ENCODE assay signal across 19 cellular contexts in the genomic region with DNA sequence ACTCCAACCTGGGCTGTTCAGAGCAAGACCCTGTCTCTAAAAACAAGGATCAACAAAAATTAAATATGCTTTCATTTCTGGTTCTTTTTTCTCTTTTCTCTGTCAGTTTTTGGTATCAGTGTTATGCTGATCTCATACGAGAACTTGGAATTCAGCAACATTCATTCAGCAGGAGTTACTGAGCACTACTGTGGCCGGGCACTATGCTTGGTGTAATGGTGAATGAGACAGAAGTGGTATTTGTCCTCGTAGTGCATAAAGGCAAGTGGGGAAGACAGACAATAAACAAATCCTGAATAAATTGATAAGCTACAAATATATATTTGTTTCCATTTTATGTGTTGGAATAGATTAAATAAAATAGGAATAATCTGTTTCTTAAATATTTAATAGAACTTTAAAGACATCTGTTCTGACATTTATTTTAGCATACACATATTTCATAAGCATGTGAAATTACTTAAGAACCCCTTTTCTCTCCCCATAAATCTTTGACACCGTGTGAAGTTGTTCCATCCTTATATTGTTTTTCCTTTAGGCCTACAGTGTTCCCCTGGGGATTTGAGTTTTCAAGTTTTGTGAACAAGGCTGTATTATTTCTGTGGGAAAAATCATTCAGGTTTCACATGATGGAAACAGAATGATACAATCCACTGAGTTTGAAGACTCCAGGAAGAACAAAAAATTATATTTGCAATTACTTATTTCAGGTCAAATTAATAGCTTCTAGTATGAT. TPM values are rescaled to one million over a fixed set of nuclear protein-coding genes. Genes with fewer than 3 reads are reported as not detected.
DNase-seq lines count a peak whose midpoint lies in the region; ATAC-seq, FAIRE-seq and TF ChIP-seq lines count a peak whose summit lies in the region.
"Had no signal": no experiment of that assay in that cellular context is flagged by ENCODE, and none has a peak within 500 bp of the region (broad histone marks: within the 10 kb centered on the region; RNA-seq: fewer than 3 reads in every experiment).

No MANE protein-coding gene starts in this region.

- H3K4me3 Mint-ChIP-seq in nephron progenitor cell: no peak overlapping the region
- H3K4me3 Mint-ChIP-seq: activated naive CD8-positive, alpha-beta T cell treated with anti-CD3 and anti-CD28 coated beads, Interleukin-2, amount 10 ng/mL, durations not matched to agents 7 days and 5 days; nephron had no signal

- H3K9me1 ChIP-seq in endothelial cell of umbilical vein (replicated peaks; ENCODE audit: control insufficient read depth, extremely low read depth, insufficient read depth, low read length): no peaks in the 10 kb centered on the region

- CTCF ChIA-PET in PC-9 (lab: Charles Lee) (no interaction called here), endothelial cell of umbilical vein (lab: Charles Lee) (interaction anchor here (1.4 kb wide), 1 partner anchor 12 kb away, joined by 4 read pairs; no protein-coding TSS in a partner anchor)

- H3K27ac Mint-ChIP-seq in nephron progenitor cell: peak overlapping the region; percentile 23
- H3K27ac Mint-ChIP-seq: activated naive CD8-positive, alpha-beta T cell treated with anti-CD3 and anti-CD28 coated beads, Interleukin-2, amount 10 ng/mL, durations not matched to agents 7 days and 5 days had no signal

- peaks cover 3% of the 10 kb centered on the region for H4K20me1 ChIP-seq in PC-9 (ENCODE audit: insufficient read depth)
- H4K20me1 ChIP-seq in endothelial cell of umbilical vein (replicated peaks; ENCODE audit: control insufficient read depth, extremely low read depth, insufficient read depth, low read length): peaks cover 7% of the 10 kb centered on the region

- H3F3A ChIP-seq in PC-9 (ENCODE audit: insufficient read depth, low read depth): peaks cover 9% of the 10 kb centered on the region

- H3K4me1 Mint-ChIP-seq in nephron progenitor cell: peaks cover 8% of the 10 kb centered on the region

- H3K4me2 ChIP-seq in PC-9 (peak overlapping the region; percentile 38), endothelial cell of umbilical vein (ENCODE audit: insufficient read depth, low read length) (no peak overlapping the region)

- DNase-seq in AG10803 (ENCODE audit: low read depth): peak; percentile 43
- no peak for DNase-seq in PC-9
- DNase-seq in endothelial cell of umbilical vein (ENCODE audit: low read depth, low spot score): no peak
- no peak for DNase-seq in nephron progenitor cell
- DNase-seq in NCI-H774 (lab: John Stamatoyannopoulos, UW): no peak
- DNase-seq in H7: no peak
- DNase-seq in activated T-cell treated with anti-CD3 and anti-CD28 coated beads, Interleukin-2, amount 50 U/mL, for 48 hours: no peak
- DNase-seq: activated CD4-positive, alpha-beta T cell treated with anti-CD3 and anti-CD28 coated beads for 4 hours; activated naive CD8-positive, alpha-beta T cell treated with anti-CD3 and anti-CD28 coated beads, Interleukin-2, amount 10 ng/mL, durations not matched to agents 7 days and 5 days; activated T-cell treated with anti-CD3 and anti-CD28 coated beads, Interleukin-2, amount 50 U/mL, for 1 hour; MG63; NCI-H2029 treated with DMSO at 0.1 percent for 48 hours; RPMI8226; stimulated activated CD4-positive, alpha-beta T cell treated with anti-CD3 and anti-CD28 coated beads, Interleukin-4, amount 100 ng/mL, for 24 hours had no signal

- dilution Hi-C loops in endothelial cell of umbilical vein (cut with MboI; ENCODE audit: extremely low pct_ligation_motif_present, low sequenced_read_pairs): no loop called here

- H3K27me3 ChIP-seq in PC-9 (ENCODE audit: insufficient read depth, low read depth) (no peaks in the 10 kb centered on the region), endothelial cell of umbilical vein (ENCODE audit: control insufficient read depth in 2 of 2, insufficient read depth in 2 of 2, low read length in 2 of 2) (no peaks in the 10 kb centered on the region), H7 (ENCODE audit: control insufficient read depth, insufficient read depth, low read length) (no peaks in the 10 kb centered on the region)
- H3K27me3 ChIP-seq: cardiac muscle cell, MG63 had no signal

- H3K79me2 ChIP-seq in PC-9 (ENCODE audit: low read depth): peaks cover 90% of the 10 kb centered on the region
- H3K79me2 ChIP-seq in endothelial cell of umbilical vein (ENCODE audit: control insufficient read depth, insufficient read depth, low read length): peaks cover 78% of the 10 kb centered on the region

- no peak for ATAC-seq in HG03175 (IDR thresholded peaks at IDR 0.05; ENCODE audit: unreplicated experiment)
- ATAC-seq: left lobe of liver had no signal

- H3K9me3 ChIP-seq in PC-9 (ENCODE audit: insufficient read depth, low read depth) (no peaks in the 10 kb centered on the region), endothelial cell of umbilical vein (replicated peaks; ENCODE audit: control insufficient read depth, insufficient read depth, low read length) (no peaks in the 10 kb centered on the region)
- H3K9me3 ChIP-seq: MG63 had no signal

- peaks cover 12% of the 10 kb centered on the region for H3K9me3 Mint-ChIP-seq in nephron progenitor cell
- H3K9me3 Mint-ChIP-seq: activated naive CD8-positive, alpha-beta T cell treated with anti-CD3 and anti-CD28 coated beads, Interleukin-2, amount 10 ng/mL, durations not matched to agents 7 days and 5 days; nephron had no signal

- no peak for TF ChIP-seq POLR2A in endothelial cell of umbilical vein (IDR thresholded peaks at IDR 0.05; ENCODE audit: low read depth, low read length)

- H3K36me3 ChIP-seq in PC-9 (ENCODE audit: low read depth) (no peaks in the 10 kb centered on the region), endothelial cell of umbilical vein (ENCODE audit: control insufficient read depth in 2 of 2, extremely low read depth in 1 of 2, insufficient read depth in 2 of 2, low read length in 2 of 2) (peaks cover 0 to 4% of the 10 kb centered on the region in 2 experiments), H7 (replicated peaks; ENCODE audit: control insufficient read depth, insufficient read depth, low read length) (no peaks in the 10 kb centered on the region)
- H3K36me3 ChIP-seq: cardiac muscle cell, MG63 had no signal

- no peak for TF ChIP-seq CTCF in AG10803 (conservative IDR thresholded peaks at IDR 0.05; ENCODE audit: low read length)
- no peak for TF ChIP-seq CTCF in PC-9 (conservative IDR thresholded peaks at IDR 0.05)
- TF ChIP-seq CTCF in endothelial cell of umbilical vein (IDR thresholded peaks at IDR 0.05; ENCODE audit: extremely low read depth in 1 of 2, insufficient read depth in 1 of 2, low read depth in 1 of 2, low read length in 2 of 2): no peak
- no peak for TF ChIP-seq CTCF in nephron progenitor cell (IDR thresholded peaks at IDR 0.05)

- H3K4me3 ChIP-seq in AG10803 (ENCODE audit: low read length): no peak overlapping the region
- no peak overlapping the region for H3K4me3 ChIP-seq in PC-9
- H3K4me3 ChIP-seq in endothelial cell of umbilical vein (replicated peaks in 1 of 3; ENCODE audit: insufficient read depth in 1 of 3, low read depth in 1 of 3, low read length in 3 of 3): no peak overlapping the region
- H3K4me3 ChIP-seq in H7 (ENCODE audit: insufficient read depth, low read depth, low read length): no peak overlapping the region
- H3K4me3 ChIP-seq: cardiac muscle cell, MG63 had no signal

- no peaks in the 10 kb centered on the region for H3K9me2 ChIP-seq in PC-9 (ENCODE audit: insufficient read depth)

- intact Hi-C loops in PC-9 (cut with micrococcal nuclease; ENCODE audit: unreplicated experiment) (no loop called here), endothelial cell of umbilical vein (cut with micrococcal nuclease) (no loop called here)

- H3K27ac ChIP-seq in PC-9: peak overlapping the region; percentile 51
- H3K27ac ChIP-seq in endothelial cell of umbilical vein (ENCODE audit: insufficient read depth, low read depth, low read length): no peak overlapping the region
- H3K27ac ChIP-seq: cardiac muscle cell had no signal

- H2AFZ ChIP-seq in PC-9 (no peak overlapping the region), endothelial cell of umbilical vein (ENCODE audit: low read depth, low read length) (no peak overlapping the region)

- no peaks in the 10 kb centered on the region for H3K27me3 Mint-ChIP-seq in nephron progenitor cell (ENCODE audit: low read depth, poor library complexity)
- H3K27me3 Mint-ChIP-seq: activated naive CD8-positive, alpha-beta T cell treated with anti-CD3 and anti-CD28 coated beads, Interleukin-2, amount 10 ng/mL, durations not matched to agents 7 days and 5 days had no signal

- POLR2A ChIA-PET in PC-9 (lab: Charles Lee; ENCODE audit: unreplicated experiment) (no interaction called here), endothelial cell of umbilical vein (lab: Charles Lee) (no interaction called here)

- H3K4me1 ChIP-seq in PC-9 (replicated peaks; ENCODE audit: insufficient read depth) (peaks cover 22% of the 10 kb centered on the region), endothelial cell of umbilical vein (ENCODE audit: control insufficient read depth, extremely low read depth, insufficient read depth, low read length) (no peaks in the 10 kb centered on the region)

- FAIRE-seq in endothelial cell of umbilical vein (lab: Jason Lieb, UNC): peak; percentile 38
- FAIRE-seq: GM18507 had no signal

- H3K36me3 Mint-ChIP-seq in nephron progenitor cell (ENCODE audit: low read depth): peaks cover 32% of the 10 kb centered on the region

- no TSS peak for BruUV-seq in PC-9 (replicated peaks; lab: Mats Ljungman, UMichigan)
- BruUV-seq in endothelial cell of umbilical vein (replicated peaks; lab: Mats Ljungman, UMichigan): no TSS peak

- H3K9ac ChIP-seq in endothelial cell of umbilical vein (replicated peaks; ENCODE audit: extremely low read depth, insufficient read depth, low read length): no peak overlapping the region

TF ChIP-seq in endothelial cell of umbilical vein, 7 proteins besides CTCF, POLR2A, EP300 and RAD21:
- TF ChIP-seq GATA2 (IDR thresholded peaks at IDR 0.05; ENCODE audit: insufficient read depth, insufficient read length, low read depth, low read length) (no peak), MYC (IDR thresholded peaks at IDR 0.05; ENCODE audit: low read depth, low read length) (no peak), POLR2AphosphoS5 (IDR thresholded peaks at IDR 0.05; ENCODE audit: insufficient read depth, low read depth, low read length) (no peak), EZH2 (IDR thresholded peaks at IDR 0.05; ENCODE audit: borderline replicate concordance, low read depth, low read length, severe bottlenecking) (no peak), JUN (IDR thresholded peaks at IDR 0.05; ENCODE audit: borderline replicate concordance, insufficient read depth, insufficient read length, low read depth) (no peak)
TF ChIP-seq in endothelial cell of umbilical vein: peak in this region for 0.

RNA-seq across cellular contexts. Expression of a gene that starts 24.6 kb away (rescaled TPM):
- total RNA-seq in PC-9 (2021) (23.7 and 33.8 TPM in 2 replicates), endothelial cell of umbilical vein (38.0 and 38.8 TPM in 2 replicates)
- polyA plus RNA-seq in endothelial cell of umbilical vein: 38.8 and 41.5 TPM in 2 replicates
- polyA plus RNA-seq in endothelial cell of umbilical vein (2011; cell fraction: cytosol; rRNA removed): 45.6 and 49.3 TPM in 2 replicates
- 31.2 and 31.4 TPM in 2 replicates for polyA plus RNA-seq in endothelial cell of umbilical vein (2011; cell fraction: nucleus; rRNA removed)
- polyA plus RNA-seq in endothelial cell of umbilical vein (2012): 37.0 and 41.4 TPM in 2 replicates
- polyA minus RNA-seq in endothelial cell of umbilical vein: 50.8 and 51.1 TPM in 2 replicates
- polyA minus RNA-seq in endothelial cell of umbilical vein (2011; cell fraction: cytosol; rRNA and poly(A)+ RNA removed): 41.0 TPM
- polyA minus RNA-seq in endothelial cell of umbilical vein (2011; cell fraction: nucleus; rRNA and poly(A)+ RNA removed): 13.4 and 22.6 TPM in 2 replicates
- 28.3 and 29.0 TPM in 2 replicates for total RNA-seq in H7 (2014; rRNA removed; shearing (Covaris generic))
